12 cellular contexts compared by ENCODE assay signal in genomic region chr1:200659269-200659668, GRCh38. TPM values are rescaled to one million over a fixed set of nuclear protein-coding genes. Genes with fewer than 3 reads are reported as not detected.
DNase-seq lines count a peak whose midpoint lies in the region; ATAC-seq and TF ChIP-seq lines count a peak whose summit lies in the region.
"Had no signal": no experiment of that assay in that cellular context is flagged by ENCODE, and none has a peak within 500 bp of the region (broad histone marks: within the 10 kb centered on the region; RNA-seq: fewer than 3 reads in every experiment).

No MANE protein-coding gene starts in this region.

- H3K27me3 Mint-ChIP-seq in progenitor cell of endocrine pancreas, result no peaks in the 10 kb centered on the region

- H3K4me1 ChIP-seq in PC-3 (ENCODE audit: insufficient read depth, low read length) (peaks cover 33% of the 10 kb centered on the region), colonic mucosa (no peaks in the 10 kb centered on the region)

- no peak overlapping the region for H3K4me3 Mint-ChIP-seq in progenitor cell of endocrine pancreas (ENCODE audit: low read depth)

- no TSS peak for BruUV-seq in PC-3 (replicated peaks; lab: Mats Ljungman, UMichigan)

- H3K4me1 Mint-ChIP-seq in progenitor cell of endocrine pancreas (ENCODE audit: low read depth), result no peaks in the 10 kb centered on the region

- H3K79me2 ChIP-seq in PC-3 (ENCODE audit: low read length), result no peaks in the 10 kb centered on the region

- peaks cover 4% of the 10 kb centered on the region for H3F3A ChIP-seq in PC-3 (ENCODE audit: low read length, unreplicated experiment)

- POLR2A ChIA-PET in PC-3 (lab: Charles Lee; ENCODE audit: unreplicated experiment), result no interaction called here

- H3K9me2 ChIP-seq in PC-3 (replicated peaks; ENCODE audit: low read length), result no peaks in the 10 kb centered on the region

- H3K9me3 ChIP-seq in PC-3 (ENCODE audit: low read length) (no peaks in the 10 kb centered on the region), colonic mucosa (no peaks in the 10 kb centered on the region)
- H3K9me3 ChIP-seq: adrenal gland, left lung had no signal

- intact Hi-C loops in PC-3 (cut with micrococcal nuclease), result no loop called here
- intact Hi-C loops in colonic mucosa (cut with DNase I), result no loop called here

- ATAC-seq in PC-3 (peak; percentile 98), GM18517 (IDR thresholded peaks at IDR 0.05; ENCODE audit: unreplicated experiment) (no peak)
- ATAC-seq: HepG2, left lung had no signal

- H3K36me3 ChIP-seq in PC-3 (ENCODE audit: low read depth, low read length) (peaks cover 37% of the 10 kb centered on the region), colonic mucosa (no peaks in the 10 kb centered on the region)

- DNase-seq in ELF-1 (ENCODE audit: low read depth, low spot score) (peak; percentile 43), PC-3 (peak; percentile 98), epithelial cell of esophagus (ENCODE audit: low read depth) (peak; percentile 99), progenitor cell of endocrine pancreas (ENCODE audit: low spot score, unreplicated experiment) (no peak), colonic mucosa (no peak)
- no peak for DNase-seq in activated naive CD4-positive, alpha-beta T cell (lab: John Stamatoyannopoulos, UW)
- DNase-seq in activated CD4-positive, alpha-beta T cell treated with anti-CD3 and anti-CD28 coated beads, Interleukin-2, amount 50 U/mL, for 1 hour, result no peak
- DNase-seq: adrenal gland, left lung, NCI-H524 had no signal

- no peaks in the 10 kb centered on the region for H3K9me3 Mint-ChIP-seq in progenitor cell of endocrine pancreas (ENCODE audit: low read depth)

- H3K4me3 ChIP-seq in PC-3 (ENCODE audit: low read length) (no peak overlapping the region), epithelial cell of esophagus (ENCODE audit: low read length) (no peak overlapping the region), colonic mucosa (no peak overlapping the region)
- H3K4me3 ChIP-seq: adrenal gland, left lung had no signal

- H3K4me2 ChIP-seq in PC-3 (ENCODE audit: low read length), result peak overlapping the region; percentile 24

- TF ChIP-seq CTCF in PC-3 (conservative IDR thresholded peaks at IDR 0.05; ENCODE audit: low read depth, low read length) (no peak), epithelial cell of esophagus (IDR thresholded peaks at IDR 0.05; ENCODE audit: insufficient read depth, low read depth, low read length, missing control alignments) (no peak), progenitor cell of endocrine pancreas (IDR thresholded peaks at IDR 0.05; ENCODE audit: unreplicated experiment) (no peak), colonic mucosa (IDR thresholded peaks at IDR 0.05) (no peak)

- CTCF ChIA-PET in PC-3 (lab: Charles Lee), result no interaction called here

- H2AFZ ChIP-seq in PC-3 (ENCODE audit: low read length), result no peak overlapping the region

- H3K27me3 ChIP-seq in PC-3 (ENCODE audit: low read length), result no peaks in the 10 kb centered on the region
- H3K27me3 ChIP-seq in colonic mucosa, result no peaks in the 10 kb centered on the region
- H3K27me3 ChIP-seq: adrenal gland, left lung had no signal

- H3K27ac Mint-ChIP-seq in progenitor cell of endocrine pancreas, result peak overlapping the region; percentile 47

- H3K27ac ChIP-seq in PC-3 (ENCODE audit: low read length) (0 out of 2 replicates have a peak overlapping the region, but pooled peaks have one; percentile 7), colonic mucosa (no peak overlapping the region)
- H3K27ac ChIP-seq: adrenal gland, left lung had no signal

- no peak overlapping the region for H3K9ac ChIP-seq in PC-3 (ENCODE audit: low read length)
- no peak overlapping the region for H3K9ac ChIP-seq in colonic mucosa (ENCODE audit: low read depth in 2 of 2, low read length in 2 of 2)

- peaks cover 25% of the 10 kb centered on the region for H3K36me3 Mint-ChIP-seq in progenitor cell of endocrine pancreas (ENCODE audit: insufficient read depth)

- no peaks in the 10 kb centered on the region for H4K20me1 ChIP-seq in PC-3 (ENCODE audit: low read length)

RNA-seq across cellular contexts. Expression of gene DDX59, which starts 10.4 kb away (rescaled TPM):
- total RNA-seq in PC-3 (2014; rRNA removed) (24.6 and 29.4 TPM in 2 replicates), progenitor cell of endocrine pancreas (19.2 and 21.6 TPM in 2 replicates), colonic mucosa (10 to 100 TPM; 10.2 to 14.6 TPM)

RNA-seq across cellular contexts. Expression of gene KIF14, which starts 38.7 kb away (rescaled TPM):
- total RNA-seq in PC-3 (2014; rRNA removed) (23.6 and 23.7 TPM in 2 replicates), progenitor cell of endocrine pancreas (7.8 and 7.9 TPM in 2 replicates), colonic mucosa (1 to 10 TPM; 2.7 to 8.2 TPM)

Comparison
In these comparisons a context has a peak if more than half of its experiments do, and no peak if none do; other contexts are left out.
1. DNase-seq: peak in ELF-1 (single experiment), PC-3 (single experiment) and epithelial cell of esophagus (single experiment); none in progenitor cell of endocrine pancreas (single experiment), activated naive CD4-positive, alpha-beta T cell (0 of 4), activated CD4-positive, alpha-beta T cell treated with anti-CD3 and anti-CD28 coated beads, Interleukin-2, amount 50 U/mL, for 1 hour (single experiment) and colonic mucosa (single experiment).